ENCODE assay signal across 1 cellular context in genomic region chr5:149886060-149886459, GRCh38.
TF ChIP-seq lines count a peak whose summit lies in the region.

No MANE protein-coding gene starts in this region.

TF ChIP-seq in H1, 55 proteins besides CTCF, POLR2A, EP300 and RAD21 (continued from another document):
- TF ChIP-seq BACH1 (IDR thresholded peaks at IDR 0.05; ENCODE audit: low read length) (no peak), NRF1 (IDR thresholded peaks at IDR 0.05; ENCODE audit: low read depth, low read length) (no peak)
